1 cellular context compared by ENCODE assay signal in genomic region chr7:156566812-156567549, GRCh38.
TF ChIP-seq lines count a peak whose summit lies in the region.

No MANE protein-coding gene starts in this region.

TF ChIP-seq in HepG2, 621 proteins besides CTCF, POLR2A, EP300 and RAD21 (continued from another document):
- TF ChIP-seq RNF219 (CRISPR knock-in tag; IDR thresholded peaks at IDR 0.05) (no peak), SALL2 (CRISPR knock-in tag; IDR thresholded peaks at IDR 0.05) (no peak), CHCHD3 (CRISPR knock-in tag; IDR thresholded peaks at IDR 0.05) (no peak), NPAS2 (CRISPR knock-in tag; IDR thresholded peaks at IDR 0.05; ENCODE audit: borderline replicate concordance) (no peak), KAT7 (CRISPR knock-in tag; IDR thresholded peaks at IDR 0.05; ENCODE audit: borderline replicate concordance) (no peak), POGK (CRISPR knock-in tag; conservative IDR thresholded peaks at IDR 0.05) (no peak), ZFP36 (IDR thresholded peaks at IDR 0.05; ENCODE audit: borderline replicate concordance, low read depth, low read length, partially characterized antibody) (no peak), NR0B2 (CRISPR knock-in tag; IDR thresholded peaks at IDR 0.05) (no peak), NFIB (CRISPR knock-in tag; IDR thresholded peaks at IDR 0.05; ENCODE audit: borderline replicate concordance) (no peak)
TF ChIP-seq in HepG2: peak in this region for 0.
